Comparison of ENCODE assay signal across 9 cellular contexts in genomic region chr16:29875206-29875605, GRCh38.
"Had no signal": no experiment of that assay in that cellular context is flagged by ENCODE, and none has a peak within 500 bp of the region (broad histone marks: within the 10 kb centered on the region; RNA-seq: fewer than 3 reads in every experiment).

No MANE protein-coding gene starts in this region.

- H3K9ac ChIP-seq: GM23248 had no signal

- DNase-seq: GM23248, GOT3, H7, H9, HCEC 1CT, HFFc6 had no signal

- H3K27ac ChIP-seq: GM23248 had no signal

- H2AFZ ChIP-seq: GM23248, GM23338 had no signal

- ATAC-seq: GM23338, HCT116 had no signal

- H3K4me3 ChIP-seq: GM23248, HAP-1 had no signal

- H3K36me3 ChIP-seq: HAP-1 had no signal

- H3K4me1 ChIP-seq: HAP-1 had no signal
